ENCODE assay signal across 11 cellular contexts in genomic region chr17:13484020-13484419, GRCh38.
"Had no signal": no experiment of that assay in that cellular context is flagged by ENCODE, and none has a peak within 500 bp of the region (broad histone marks: within the 10 kb centered on the region; RNA-seq: fewer than 3 reads in every experiment).

No MANE protein-coding gene starts in this region.

- ATAC-seq: activated CD8-positive, alpha-beta T cell treated with anti-CD3 and anti-CD28 coated beads for 36 hours; left cardiac atrium had no signal

- H3K4me1 ChIP-seq: tibial artery had no signal

- H3K27ac ChIP-seq: tibial artery had no signal

- H3K27me3 ChIP-seq: tibial artery had no signal

- H3K36me3 ChIP-seq: tibial artery had no signal

- FAIRE-seq: small intestine had no signal

- DNase-seq: activated CD8-positive, alpha-beta memory T cell treated with anti-CD3 and anti-CD28 coated beads, Interleukin-2, amount 50 U/mL, for 4 hours; activated CD8-positive, alpha-beta T cell treated with anti-CD3 and anti-CD28 coated beads for 36 hours; central memory CD4-positive, alpha-beta T cell; effector memory CD4-positive, alpha-beta T cell; hypothalamus; left cardiac atrium; naive B cell; retina; small intestine; tibial artery had no signal

- H3K4me3 ChIP-seq: lung, tibial artery had no signal
